ENCODE assay signal across 30 cellular contexts in the genomic region with DNA sequence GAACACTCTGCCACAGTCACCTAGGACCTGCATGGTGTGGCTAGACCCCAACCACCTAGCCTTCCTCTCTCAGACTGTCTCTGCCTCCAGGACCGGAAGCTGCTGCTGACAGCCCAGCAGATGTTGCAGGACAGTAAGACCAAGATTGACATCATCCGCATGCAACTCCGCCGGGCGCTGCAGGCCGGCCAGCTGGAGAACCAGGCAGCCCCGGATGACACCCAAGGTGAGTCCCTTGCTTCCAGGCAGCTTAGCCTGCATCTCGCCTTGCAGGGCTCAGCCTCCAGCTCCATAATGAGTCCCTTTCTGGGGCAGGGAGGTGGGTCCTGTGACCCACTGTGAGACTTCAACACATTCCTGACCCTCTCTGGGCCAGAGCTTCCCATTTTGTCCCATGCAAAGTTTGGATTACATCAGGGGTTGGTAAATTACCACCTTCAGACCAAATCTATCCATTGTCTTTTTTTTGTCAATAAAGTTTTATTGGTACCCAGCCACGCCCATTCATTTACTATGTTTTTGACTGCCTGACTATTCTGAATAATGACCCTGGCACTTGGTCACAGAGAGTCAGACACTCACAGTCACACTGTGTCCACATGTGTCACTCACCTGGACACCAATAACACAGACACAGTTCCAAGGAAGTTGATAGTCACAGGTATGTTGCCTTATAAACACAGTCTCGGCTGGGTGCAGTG. TPM values are rescaled to one million over a fixed set of nuclear protein-coding genes. Genes with fewer than 3 reads are reported as not detected.
"Had no signal": no experiment of that assay in that cellular context is flagged by ENCODE, and none has a peak within 500 bp of the region (broad histone marks: within the 10 kb centered on the region; RNA-seq: fewer than 3 reads in every experiment).

No MANE protein-coding gene starts in this region.

- H3K4me1 ChIP-seq: breast epithelium, SJSA1 had no signal

- H3K27ac Mint-ChIP-seq: activated CD8-positive, alpha-beta memory T cell treated with anti-CD3 and anti-CD28 coated beads, Interleukin-2, amount 10 ng/mL, durations not matched to agents 7 days and 5 days; activated naive CD4-positive, alpha-beta T cell treated with anti-CD3 and anti-CD28 coated beads, Interleukin-2, amount 10 ng/mL, durations not matched to agents 7 days and 5 days; activated naive CD8-positive, alpha-beta T cell treated with anti-CD3 and anti-CD28 coated beads, Interleukin-2, amount 10 ng/mL, durations not matched to agents 7 days and 5 days; activated T-helper 17 cell treated with anti-CD3 and anti-CD28 coated beads, Interleukin-2, amount 50 U/mL, for 72 hours; WTC11 had no signal

- H3K4me3 ChIP-seq: breast epithelium, SJSA1 had no signal

- H3K27me3 ChIP-seq: breast epithelium, SJSA1 had no signal

- DNase-seq: activated CD4-positive, alpha-beta T cell treated with anti-CD3 and anti-CD28 coated beads for 48 hours; activated CD4-positive, alpha-beta T cell treated with anti-CD3 and anti-CD28 coated beads, Interleukin-2, amount 50 U/mL, for 48 hours; activated CD4-positive, CD25-positive, alpha-beta regulatory T cell treated with anti-CD3 and anti-CD28 coated beads, Interleukin-2, amount 50 U/mL, for 72 hours; activated CD8-positive, alpha-beta memory T cell treated with anti-CD3 and anti-CD28 coated beads, Interleukin-2, amount 10 ng/mL, durations not matched to agents 7 days and 5 days; activated gamma-delta T cell treated with Interleukin-2 at 50 U/mL for 16 hours; activated naive CD4-positive, alpha-beta T cell treated with anti-CD3 and anti-CD28 coated beads, Interleukin-2, amount 10 ng/mL, durations not matched to agents 7 days and 5 days; activated naive CD8-positive, alpha-beta T cell treated with anti-CD3 and anti-CD28 coated beads, Interleukin-2, amount 10 ng/mL, durations not matched to agents 7 days and 5 days; activated T-cell treated with anti-CD3 and anti-CD28 coated beads, Interleukin-2, amount 50 U/mL, for 4 hours; aorta; central memory CD4-positive, alpha-beta T cell; Karpas-422; MM.1S; NCI-H1105; NCI-H1436; NCI-H1694 treated with DMSO at 0.1 percent for 48 hours; NCI-H2029 treated with DMSO at 0.1 percent for 48 hours; NCI-H345; NCI-H510A; NCI-H526 treated with DMSO at 0.1 percent for 48 hours; NCI-H82; SHP77; SW 1271; T-helper 17 cell; T-helper 9 cell had no signal

- H3K27ac ChIP-seq: breast epithelium, SJSA1 had no signal

- H3K27me3 Mint-ChIP-seq: activated CD8-positive, alpha-beta memory T cell treated with anti-CD3 and anti-CD28 coated beads, Interleukin-2, amount 10 ng/mL, durations not matched to agents 7 days and 5 days; activated naive CD4-positive, alpha-beta T cell treated with anti-CD3 and anti-CD28 coated beads, Interleukin-2, amount 10 ng/mL, durations not matched to agents 7 days and 5 days; activated naive CD8-positive, alpha-beta T cell treated with anti-CD3 and anti-CD28 coated beads, Interleukin-2, amount 10 ng/mL, durations not matched to agents 7 days and 5 days; activated T-helper 17 cell treated with anti-CD3 and anti-CD28 coated beads, Interleukin-2, amount 50 U/mL, for 72 hours; T-helper 17 cell had no signal

- H3K4me3 Mint-ChIP-seq: activated CD8-positive, alpha-beta memory T cell treated with anti-CD3 and anti-CD28 coated beads, Interleukin-2, amount 10 ng/mL, durations not matched to agents 7 days and 5 days; activated naive CD4-positive, alpha-beta T cell treated with anti-CD3 and anti-CD28 coated beads, Interleukin-2, amount 10 ng/mL, durations not matched to agents 7 days and 5 days; activated naive CD8-positive, alpha-beta T cell treated with anti-CD3 and anti-CD28 coated beads, Interleukin-2, amount 10 ng/mL, durations not matched to agents 7 days and 5 days; activated T-cell treated with anti-CD3 and anti-CD28 coated beads, Interleukin-2, amount 50 U/mL, for 4 hours; activated T-helper 17 cell treated with anti-CD3 and anti-CD28 coated beads, Interleukin-2, amount 50 U/mL, for 72 hours; T-helper 17 cell; WTC11 had no signal

- H3K9me3 ChIP-seq: breast epithelium, SJSA1 had no signal

- H3K9me3 Mint-ChIP-seq: activated naive CD8-positive, alpha-beta T cell treated with anti-CD3 and anti-CD28 coated beads, Interleukin-2, amount 10 ng/mL, durations not matched to agents 7 days and 5 days; activated T-cell treated with anti-CD3 and anti-CD28 coated beads, Interleukin-2, amount 50 U/mL, for 4 hours; activated T-helper 17 cell treated with anti-CD3 and anti-CD28 coated beads, Interleukin-2, amount 50 U/mL, for 72 hours; WTC11 had no signal

- H3K4me1 Mint-ChIP-seq: WTC11 had no signal

- ATAC-seq: activated CD8-positive, alpha-beta memory T cell treated with anti-CD3 and anti-CD28 coated beads, Interleukin-2, amount 10 ng/mL, durations not matched to agents 7 days and 5 days; activated T-cell treated with anti-CD3 and anti-CD28 coated beads, Interleukin-2, amount 50 U/mL, for 4 hours; activated T-helper 17 cell treated with anti-CD3 and anti-CD28 coated beads, Interleukin-2, amount 50 U/mL, for 72 hours; Panc1; SK-N-SH treated with all-trans-retinoic acid at 6 μM for 48 hours; T-helper 17 cell; WTC11 had no signal

RNA-seq across cellular contexts. Expression of gene PTGER1, which starts 28.7 kb away (rescaled TPM):
- total RNA-seq: SJSA1, T-helper 17 cell had no signal
- polyA plus RNA-seq: aorta had no signal
